Comparison of ENCODE assay signal across 8 cellular contexts in genomic region chr7:50335795-50336754, GRCh38. TPM values are rescaled to one million over a fixed set of nuclear protein-coding genes. Genes with fewer than 3 reads are reported as not detected.
DNase-seq lines count a peak whose midpoint lies in the region; ATAC-seq, FAIRE-seq and TF ChIP-seq lines count a peak whose summit lies in the region.

No MANE protein-coding gene starts in this region.

- CTCF ChIA-PET in activated CD4-positive, alpha-beta T cell treated with anti-CD3 and anti-CD28 coated beads for 36 hours (lab: Charles Lee) = interaction anchor here (0.6 to 13.2 kb wide), 10 partner anchors 9 to 130 kb away, joined by 3 to 214 read pairs (median 4); no protein-coding TSS in a partner anchor

- no peaks in the 10 kb centered on the region for H3K9me3 Mint-ChIP-seq in activated CD4-positive, alpha-beta T cell treated with anti-CD3 and anti-CD28 coated beads for 36 hours (ENCODE audit: low read depth)
- H3K9me3 Mint-ChIP-seq in stimulated activated naive B cell treated with anti-CD40 and anti-IgM and Interleukin-4, amounts not matched to agents 10 μg/mL and 1 μg/mL and 100 μg/mL, for 72 hours = no peaks in the 10 kb centered on the region

- H3K4me1 ChIP-seq in kidney (ENCODE audit: control insufficient read depth in 1 of 2, insufficient read depth in 1 of 2, low read depth in 1 of 2, low read length in 2 of 2) = peaks cover 0 to 6% of the 10 kb centered on the region in 2 donors

- H3K4me3 ChIP-seq in GM06990 (replicated peaks; ENCODE audit: low read depth, low read length) (no peak overlapping the region), kidney (ENCODE audit: low read length in 2 of 2) (no peak overlapping the region)

- no peak overlapping the region for H3K4me3 Mint-ChIP-seq in activated CD4-positive, alpha-beta T cell treated with anti-CD3 and anti-CD28 coated beads for 36 hours
- no peak overlapping the region for H3K4me3 Mint-ChIP-seq in stimulated activated naive B cell treated with anti-CD40 and anti-IgM and Interleukin-4, amounts not matched to agents 10 μg/mL and 1 μg/mL and 100 μg/mL, for 72 hours

- peaks cover 38% of the 10 kb centered on the region for H3K36me3 Mint-ChIP-seq in activated CD4-positive, alpha-beta T cell treated with anti-CD3 and anti-CD28 coated beads for 36 hours (ENCODE audit: low read depth)
- H3K36me3 Mint-ChIP-seq in stimulated activated naive B cell treated with anti-CD40 and anti-IgM and Interleukin-4, amounts not matched to agents 10 μg/mL and 1 μg/mL and 100 μg/mL, for 72 hours = peaks cover 26 to 38% of the 10 kb centered on the region in 2 donors

- H3K27me3 Mint-ChIP-seq in activated CD4-positive, alpha-beta T cell treated with anti-CD3 and anti-CD28 coated beads for 36 hours = no peaks in the 10 kb centered on the region
- H3K27me3 Mint-ChIP-seq in stimulated activated naive B cell treated with anti-CD40 and anti-IgM and Interleukin-4, amounts not matched to agents 10 μg/mL and 1 μg/mL and 100 μg/mL, for 72 hours = no peaks in the 10 kb centered on the region

- H3K36me3 ChIP-seq in GM06990 (ENCODE audit: control insufficient read depth, insufficient read depth, low read length) (no peaks in the 10 kb centered on the region; the same call in 1 of the 2 replicates), kidney (ENCODE audit: control insufficient read depth in 1 of 2, insufficient read depth in 2 of 2, low read length in 2 of 2) (no peaks in the 10 kb centered on the region)

- no peak overlapping the region for H3K9ac ChIP-seq in kidney (ENCODE audit: low read length in 2 of 2)

- ATAC-seq in HG03175 (IDR thresholded peaks at IDR 0.05; ENCODE audit: unreplicated experiment) (peak; percentile 26), HG03520 (IDR thresholded peaks at IDR 0.05; ENCODE audit: unreplicated experiment) (no peak), HG03135 (IDR thresholded peaks at IDR 0.05; ENCODE audit: unreplicated experiment) (no peak)
- ATAC-seq in activated CD4-positive, alpha-beta T cell treated with anti-CD3 and anti-CD28 coated beads for 36 hours = peak; percentile 34
- ATAC-seq in stimulated activated naive B cell treated with anti-CD40 and anti-IgM and Interleukin-4, amounts not matched to agents 10 μg/mL and 1 μg/mL and 100 μg/mL, for 72 hours (replicated peaks) = peak; percentile 56 to 59

- intact Hi-C loops in activated CD4-positive, alpha-beta T cell treated with anti-CD3 and anti-CD28 coated beads for 36 hours (cut with DNase I, micrococcal nuclease) = no loop called here
- intact Hi-C loops in kidney (cut with DNase I) = no loop called here

- no peaks in the 10 kb centered on the region for H3K9me3 ChIP-seq in kidney (ENCODE audit: control insufficient read depth in 1 of 2, low read length in 2 of 2)

- no peak overlapping the region for H3K27ac Mint-ChIP-seq in activated CD4-positive, alpha-beta T cell treated with anti-CD3 and anti-CD28 coated beads for 36 hours
- no peak overlapping the region for H3K27ac Mint-ChIP-seq in stimulated activated naive B cell treated with anti-CD40 and anti-IgM and Interleukin-4, amounts not matched to agents 10 μg/mL and 1 μg/mL and 100 μg/mL, for 72 hours

- TF ChIP-seq CTCF in GM06990 (IDR thresholded peaks at IDR 0.05; ENCODE audit: insufficient read depth, low read length, poor library complexity, severe bottlenecking) (peak; percentile 29), kidney (IDR thresholded peaks at IDR 0.05; ENCODE audit: borderline replicate concordance, extremely low read depth, insufficient read depth) (no peak)

- DNase-seq in GM06990 (ENCODE audit: extremely low read depth, insufficient read length) (peak; percentile 82), kidney (peak; percentile 83), kidney tubule cell (ENCODE audit: low spot score) (no peak)
- peak; percentile 93 for DNase-seq in activated CD4-positive, alpha-beta T cell treated with anti-CD3 and anti-CD28 coated beads for 36 hours
- peak; percentile 71 for DNase-seq in stimulated activated naive B cell treated with anti-CD40 and anti-IgM and Interleukin-4, amounts not matched to agents 10 μg/mL and 1 μg/mL and 100 μg/mL, for 72 hours

- peaks cover 2% of the 10 kb centered on the region for H3K4me1 Mint-ChIP-seq in activated CD4-positive, alpha-beta T cell treated with anti-CD3 and anti-CD28 coated beads for 36 hours
- H3K4me1 Mint-ChIP-seq in stimulated activated naive B cell treated with anti-CD40 and anti-IgM and Interleukin-4, amounts not matched to agents 10 μg/mL and 1 μg/mL and 100 μg/mL, for 72 hours = peaks cover 23 to 43% of the 10 kb centered on the region in 2 donors

- no peak for FAIRE-seq in kidney (lab: Jason Lieb, UNC)

- POLR2A ChIA-PET in activated CD4-positive, alpha-beta T cell treated with anti-CD3 and anti-CD28 coated beads for 36 hours (lab: Charles Lee) = interaction anchor here (1.0 to 2.9 kb wide), 7 partner anchors 14 to 32 kb away, joined by 3 to 33 read pairs (median 4); no protein-coding TSS in a partner anchor

- no peak overlapping the region for H3K27ac ChIP-seq in kidney (ENCODE audit: low read depth in 2 of 2, low read length in 2 of 2)

- no peaks in the 10 kb centered on the region for H3K27me3 ChIP-seq in GM06990 (replicated peaks; ENCODE audit: control insufficient read depth, insufficient read depth, low read length)

RNA-seq across cellular contexts. Expression of gene IKZF1, which starts 31.6 kb away (rescaled TPM):
- 100 to 1,000 TPM; 245 to 260 TPM for total RNA-seq in activated CD4-positive, alpha-beta T cell treated with anti-CD3 and anti-CD28 coated beads for 36 hours
- total RNA-seq in kidney = 36.8 TPM
- 0.52 TPM for polyA plus RNA-seq in kidney (ENCODE audit: insufficient read depth, low read depth, low replicate concordance)

Comparison
In these comparisons a context has a peak if more than half of its experiments do, and no peak if none do; other contexts are left out.
1. ATAC-seq: peak in HG03175 (single experiment), activated CD4-positive, alpha-beta T cell treated with anti-CD3 and anti-CD28 coated beads for 36 hours (single experiment) and stimulated activated naive B cell treated with anti-CD40 and anti-IgM and Interleukin-4, amounts not matched to agents 10 μg/mL and 1 μg/mL and 100 μg/mL, for 72 hours (2 of 2); none in HG03520 (single experiment) and HG03135 (single experiment).